1 cellular context compared by ENCODE assay signal in genomic region chrX:47863187-47863586, GRCh38.
TF ChIP-seq lines count a peak whose summit lies in the region.

No MANE protein-coding gene starts in this region.

TF ChIP-seq in SK-N-SH, 30 proteins besides CTCF, POLR2A, EP300 and RAD21 (continued from another document):
- TF ChIP-seq ZBTB33 (IDR thresholded peaks at IDR 0.05; ENCODE audit: borderline replicate concordance, low read depth) (no peak), USF1 (IDR thresholded peaks at IDR 0.05; ENCODE audit: borderline replicate concordance, low read depth) (no peak)
TF ChIP-seq in SK-N-SH: peak in this region for 0.
